ENCODE assay signal across 1 cellular context in the genomic region with DNA sequence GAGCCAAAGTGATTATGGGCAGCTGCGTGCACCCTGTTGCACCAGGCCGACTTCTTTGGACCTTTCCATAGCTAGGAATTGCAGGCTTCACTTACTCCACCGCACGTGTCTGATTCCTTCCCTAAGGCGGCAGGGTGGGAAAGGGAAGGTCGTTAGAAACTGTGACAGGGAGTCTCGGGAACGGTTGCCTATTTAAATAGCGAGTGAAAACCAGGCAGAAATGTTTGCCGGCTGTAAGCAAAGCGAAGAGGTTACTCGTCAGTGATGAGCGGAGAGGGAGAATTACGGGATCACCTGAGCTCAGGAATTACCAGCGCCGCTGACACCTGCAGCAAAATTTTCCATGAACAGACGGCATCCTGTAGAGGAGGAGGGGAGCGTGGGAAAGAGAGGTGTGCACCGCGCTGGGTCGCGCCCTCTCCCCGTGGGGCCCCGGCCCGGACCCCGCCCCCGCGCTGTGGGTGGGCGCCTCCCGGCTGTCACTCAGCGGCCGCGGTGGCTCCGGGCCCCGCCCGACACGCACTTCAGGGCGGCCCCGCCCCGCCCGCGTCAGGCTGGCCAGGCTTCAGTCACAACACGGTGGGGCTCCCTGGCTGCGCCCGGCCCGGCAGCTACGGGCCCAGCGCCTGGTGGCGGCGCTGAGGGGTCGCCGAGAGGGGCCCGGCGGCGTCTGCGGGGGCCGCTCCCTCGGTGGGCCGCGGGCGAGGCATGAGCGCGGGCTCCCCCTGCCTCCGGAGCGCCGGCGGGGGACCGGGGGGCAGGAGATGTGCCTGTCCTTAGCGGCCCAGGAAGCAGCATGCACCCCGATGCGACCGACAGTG.
TF ChIP-seq lines count a peak whose summit lies in the region.

A gene (plus strand): TSS at position 568 of the 821 bp plus-strand sequence. CDS start 229 bp downstream, at position 797.

TF ChIP-seq in HepG2, 621 proteins besides CTCF, POLR2A, EP300 and RAD21 (continued from another document and continues in another):
- TF ChIP-seq MAZ (IDR thresholded peaks at IDR 0.05; ENCODE audit: borderline replicate concordance, low read depth, low read length) = 0 out of 2 replicates have a peak, but pooled peaks have one; percentile 58
- TF ChIP-seq MAZ (CRISPR knock-in tag; IDR thresholded peaks at IDR 0.05; ENCODE audit: low read depth) = peak; percentile 86
- TF ChIP-seq SIX1 (CRISPR knock-in tag; IDR thresholded peaks at IDR 0.05; ENCODE audit: borderline replicate concordance) = no peak
- TF ChIP-seq HDAC2 (CRISPR knock-in tag; IDR thresholded peaks at IDR 0.05) = peak; percentile 70
- TF ChIP-seq, protein P1, sequence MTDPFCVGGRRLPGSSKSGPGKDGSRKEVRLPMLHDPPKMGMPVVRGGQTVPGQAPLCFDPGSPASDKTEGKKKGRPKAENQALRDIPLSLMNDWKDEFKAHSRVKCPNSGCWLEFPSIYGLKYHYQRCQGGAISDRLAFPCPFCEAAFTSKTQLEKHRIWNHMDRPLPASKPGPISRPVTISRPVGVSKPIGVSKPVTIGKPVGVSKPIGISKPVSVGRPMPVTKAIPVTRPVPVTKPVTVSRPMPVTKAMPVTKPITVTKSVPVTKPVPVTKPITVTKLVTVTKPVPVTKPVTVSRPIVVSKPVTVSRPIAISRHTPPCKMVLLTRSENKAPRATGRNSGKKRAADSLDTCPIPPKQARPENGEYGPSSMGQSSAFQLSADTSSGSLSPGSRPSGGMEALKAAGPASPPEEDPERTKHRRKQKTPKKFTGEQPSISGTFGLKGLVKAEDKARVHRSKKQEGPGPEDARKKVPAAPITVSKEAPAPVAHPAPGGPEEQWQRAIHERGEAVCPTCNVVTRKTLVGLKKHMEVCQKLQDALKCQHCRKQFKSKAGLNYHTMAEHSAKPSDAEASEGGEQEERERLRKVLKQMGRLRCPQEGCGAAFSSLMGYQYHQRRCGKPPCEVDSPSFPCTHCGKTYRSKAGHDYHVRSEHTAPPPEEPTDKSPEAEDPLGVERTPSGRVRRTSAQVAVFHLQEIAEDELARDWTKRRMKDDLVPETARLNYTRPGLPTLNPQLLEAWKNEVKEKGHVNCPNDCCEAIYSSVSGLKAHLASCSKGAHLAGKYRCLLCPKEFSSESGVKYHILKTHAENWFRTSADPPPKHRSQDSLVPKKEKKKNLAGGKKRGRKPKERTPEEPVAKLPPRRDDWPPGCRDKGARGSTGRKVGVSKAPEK (CRISPR knock-in tag; IDR thresholded peaks at IDR 0.05; ENCODE audit: borderline replicate concordance) = 0 out of 2 replicates have a peak, but pooled peaks have one; percentile 83
- peak; percentile 40; the same call in 1 of the 2 replicates for TF ChIP-seq NCOA2 (CRISPR knock-in tag; IDR thresholded peaks at IDR 0.05)
- TF ChIP-seq, protein P2, sequence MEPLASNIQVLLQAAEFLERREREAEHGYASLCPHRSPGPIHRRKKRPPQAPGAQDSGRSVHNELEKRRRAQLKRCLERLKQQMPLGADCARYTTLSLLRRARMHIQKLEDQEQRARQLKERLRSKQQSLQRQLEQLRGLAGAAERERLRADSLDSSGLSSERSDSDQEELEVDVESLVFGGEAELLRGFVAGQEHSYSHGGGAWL (CRISPR knock-in tag; IDR thresholded peaks at IDR 0.05) = peak; percentile 28; the same call in 1 of the 2 replicates
- TF ChIP-seq EZH2 (conservative IDR thresholded peaks at IDR 0.05; ENCODE audit: low read depth, low read length) = no peak
- peak; percentile 61 for TF ChIP-seq HNRNPLL (IDR thresholded peaks at IDR 0.05; ENCODE audit: low read depth, low read length, poor library complexity, severe bottlenecking)
- peak; percentile 68; the same call in 1 of the 2 replicates for TF ChIP-seq CCDC6 (CRISPR knock-in tag; IDR thresholded peaks at IDR 0.05)
- TF ChIP-seq GATAD1 (CRISPR knock-in tag; IDR thresholded peaks at IDR 0.05) = peak; percentile 40; the same call in 1 of the 2 replicates
- 0 out of 2 replicates have a peak, but pooled peaks have one; percentile 28 for TF ChIP-seq ZNF292 (CRISPR knock-in tag; IDR thresholded peaks at IDR 0.05; ENCODE audit: borderline replicate concordance, low read depth)
- TF ChIP-seq, protein P3, sequence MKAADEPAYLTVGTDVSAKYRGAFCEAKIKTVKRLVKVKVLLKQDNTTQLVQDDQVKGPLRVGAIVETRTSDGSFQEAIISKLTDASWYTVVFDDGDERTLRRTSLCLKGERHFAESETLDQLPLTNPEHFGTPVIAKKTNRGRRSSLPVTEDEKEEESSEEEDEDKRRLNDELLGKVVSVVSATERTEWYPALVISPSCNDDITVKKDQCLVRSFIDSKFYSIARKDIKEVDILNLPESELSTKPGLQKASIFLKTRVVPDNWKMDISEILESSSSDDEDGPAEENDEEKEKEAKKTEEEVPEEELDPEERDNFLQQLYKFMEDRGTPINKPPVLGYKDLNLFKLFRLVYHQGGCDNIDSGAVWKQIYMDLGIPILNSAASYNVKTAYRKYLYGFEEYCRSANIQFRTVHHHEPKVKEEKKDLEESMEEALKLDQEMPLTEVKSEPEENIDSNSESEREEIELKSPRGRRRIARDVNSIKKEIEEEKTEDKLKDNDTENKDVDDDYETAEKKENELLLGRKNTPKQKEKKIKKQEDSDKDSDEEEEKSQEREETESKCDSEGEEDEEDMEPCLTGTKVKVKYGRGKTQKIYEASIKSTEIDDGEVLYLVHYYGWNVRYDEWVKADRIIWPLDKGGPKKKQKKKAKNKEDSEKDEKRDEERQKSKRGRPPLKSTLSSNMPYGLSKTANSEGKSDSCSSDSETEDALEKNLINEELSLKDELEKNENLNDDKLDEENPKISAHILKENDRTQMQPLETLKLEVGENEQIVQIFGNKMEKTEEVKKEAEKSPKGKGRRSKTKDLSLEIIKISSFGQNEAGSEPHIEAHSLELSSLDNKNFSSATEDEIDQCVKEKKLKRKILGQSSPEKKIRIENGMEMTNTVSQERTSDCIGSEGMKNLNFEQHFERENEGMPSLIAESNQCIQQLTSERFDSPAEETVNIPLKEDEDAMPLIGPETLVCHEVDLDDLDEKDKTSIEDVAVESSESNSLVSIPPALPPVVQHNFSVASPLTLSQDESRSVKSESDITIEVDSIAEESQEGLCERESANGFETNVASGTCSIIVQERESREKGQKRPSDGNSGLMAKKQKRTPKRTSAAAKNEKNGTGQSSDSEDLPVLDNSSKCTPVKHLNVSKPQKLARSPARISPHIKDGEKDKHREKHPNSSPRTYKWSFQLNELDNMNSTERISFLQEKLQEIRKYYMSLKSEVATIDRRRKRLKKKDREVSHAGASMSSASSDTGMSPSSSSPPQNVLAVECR (CRISPR knock-in tag; IDR thresholded peaks at IDR 0.05; ENCODE audit: borderline replicate concordance) = peak; percentile 77; the same call in 1 of the 2 replicates
- TF ChIP-seq, protein P4, sequence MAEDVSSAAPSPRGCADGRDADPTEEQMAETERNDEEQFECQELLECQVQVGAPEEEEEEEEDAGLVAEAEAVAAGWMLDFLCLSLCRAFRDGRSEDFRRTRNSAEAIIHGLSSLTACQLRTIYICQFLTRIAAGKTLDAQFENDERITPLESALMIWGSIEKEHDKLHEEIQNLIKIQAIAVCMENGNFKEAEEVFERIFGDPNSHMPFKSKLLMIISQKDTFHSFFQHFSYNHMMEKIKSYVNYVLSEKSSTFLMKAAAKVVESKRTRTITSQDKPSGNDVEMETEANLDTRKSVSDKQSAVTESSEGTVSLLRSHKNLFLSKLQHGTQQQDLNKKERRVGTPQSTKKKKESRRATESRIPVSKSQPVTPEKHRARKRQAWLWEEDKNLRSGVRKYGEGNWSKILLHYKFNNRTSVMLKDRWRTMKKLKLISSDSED (CRISPR knock-in tag; IDR thresholded peaks at IDR 0.05) = no peak
- no peak for TF ChIP-seq ZNF256 (CRISPR knock-in tag; conservative IDR thresholded peaks at IDR 0.05)
- TF ChIP-seq ZNF12 (CRISPR knock-in tag; IDR thresholded peaks at IDR 0.05) = peak; percentile 17; the same call in 1 of the 2 replicates
- no peak for TF ChIP-seq SP1 (IDR thresholded peaks at IDR 0.05)
- peak; percentile 68 for TF ChIP-seq SP1 (CRISPR knock-in tag; IDR thresholded peaks at IDR 0.05)
- TF ChIP-seq, protein P5, sequence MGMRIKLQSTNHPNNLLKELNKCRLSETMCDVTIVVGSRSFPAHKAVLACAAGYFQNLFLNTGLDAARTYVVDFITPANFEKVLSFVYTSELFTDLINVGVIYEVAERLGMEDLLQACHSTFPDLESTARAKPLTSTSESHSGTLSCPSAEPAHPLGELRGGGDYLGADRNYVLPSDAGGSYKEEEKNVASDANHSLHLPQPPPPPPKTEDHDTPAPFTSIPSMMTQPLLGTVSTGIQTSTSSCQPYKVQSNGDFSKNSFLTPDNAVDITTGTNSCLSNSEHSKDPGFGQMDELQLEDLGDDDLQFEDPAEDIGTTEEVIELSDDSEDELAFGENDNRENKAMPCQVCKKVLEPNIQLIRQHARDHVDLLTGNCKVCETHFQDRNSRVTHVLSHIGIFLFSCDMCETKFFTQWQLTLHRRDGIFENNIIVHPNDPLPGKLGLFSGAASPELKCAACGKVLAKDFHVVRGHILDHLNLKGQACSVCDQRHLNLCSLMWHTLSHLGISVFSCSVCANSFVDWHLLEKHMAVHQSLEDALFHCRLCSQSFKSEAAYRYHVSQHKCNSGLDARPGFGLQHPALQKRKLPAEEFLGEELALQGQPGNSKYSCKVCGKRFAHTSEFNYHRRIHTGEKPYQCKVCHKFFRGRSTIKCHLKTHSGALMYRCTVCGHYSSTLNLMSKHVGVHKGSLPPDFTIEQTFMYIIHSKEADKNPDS (CRISPR knock-in tag; IDR thresholded peaks at IDR 0.05) = no peak
- TF ChIP-seq SIX4 (CRISPR knock-in tag; IDR thresholded peaks at IDR 0.05) = 0 out of 2 replicates have a peak, but pooled peaks have one; percentile 26
- no peak for TF ChIP-seq NCOA1 (CRISPR knock-in tag; IDR thresholded peaks at IDR 0.05)
- no peak for TF ChIP-seq TCF12 (IDR thresholded peaks at IDR 0.05)
- TF ChIP-seq TCF12 (CRISPR knock-in tag; IDR thresholded peaks at IDR 0.05) = 0 out of 2 replicates have a peak, but pooled peaks have one; percentile 40
- TF ChIP-seq FOSL2 (CRISPR knock-in tag; IDR thresholded peaks at IDR 0.05) = peak; percentile 21; the same call in 1 of the 2 replicates
- TF ChIP-seq ZNF160 (CRISPR knock-in tag; IDR thresholded peaks at IDR 0.05) = 0 out of 2 replicates have a peak, but pooled peaks have one; percentile 46
- no peak for TF ChIP-seq FOXA1 (IDR thresholded peaks at IDR 0.05)
- TF ChIP-seq FOXA1 (CRISPR knock-in tag; IDR thresholded peaks at IDR 0.05) = no peak
- TF ChIP-seq RFX1 (IDR thresholded peaks at IDR 0.05) = no peak
- TF ChIP-seq, protein P6, sequence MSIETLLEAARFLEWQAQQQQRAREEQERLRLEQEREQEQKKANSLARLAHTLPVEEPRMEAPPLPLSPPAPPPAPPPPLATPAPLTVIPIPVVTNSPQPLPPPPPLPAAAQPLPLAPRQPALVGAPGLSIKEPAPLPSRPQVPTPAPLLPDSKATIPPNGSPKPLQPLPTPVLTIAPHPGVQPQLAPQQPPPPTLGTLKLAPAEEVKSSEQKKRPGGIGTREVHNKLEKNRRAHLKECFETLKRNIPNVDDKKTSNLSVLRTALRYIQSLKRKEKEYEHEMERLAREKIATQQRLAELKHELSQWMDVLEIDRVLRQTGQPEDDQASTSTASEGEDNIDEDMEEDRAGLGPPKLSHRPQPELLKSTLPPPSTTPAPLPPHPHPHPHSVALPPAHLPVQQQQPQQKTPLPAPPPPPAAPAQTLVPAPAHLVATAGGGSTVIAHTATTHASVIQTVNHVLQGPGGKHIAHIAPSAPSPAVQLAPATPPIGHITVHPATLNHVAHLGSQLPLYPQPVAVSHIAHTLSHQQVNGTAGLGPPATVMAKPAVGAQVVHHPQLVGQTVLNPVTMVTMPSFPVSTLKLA (IDR thresholded peaks at IDR 0.05) = no peak
- TF ChIP-seq CREB1 (IDR thresholded peaks at IDR 0.05) = peak; percentile 36; the same call in 1 of the 2 replicates
- TF ChIP-seq CREB1 (CRISPR knock-in tag; IDR thresholded peaks at IDR 0.05) = no peak
- TF ChIP-seq, protein P7, sequence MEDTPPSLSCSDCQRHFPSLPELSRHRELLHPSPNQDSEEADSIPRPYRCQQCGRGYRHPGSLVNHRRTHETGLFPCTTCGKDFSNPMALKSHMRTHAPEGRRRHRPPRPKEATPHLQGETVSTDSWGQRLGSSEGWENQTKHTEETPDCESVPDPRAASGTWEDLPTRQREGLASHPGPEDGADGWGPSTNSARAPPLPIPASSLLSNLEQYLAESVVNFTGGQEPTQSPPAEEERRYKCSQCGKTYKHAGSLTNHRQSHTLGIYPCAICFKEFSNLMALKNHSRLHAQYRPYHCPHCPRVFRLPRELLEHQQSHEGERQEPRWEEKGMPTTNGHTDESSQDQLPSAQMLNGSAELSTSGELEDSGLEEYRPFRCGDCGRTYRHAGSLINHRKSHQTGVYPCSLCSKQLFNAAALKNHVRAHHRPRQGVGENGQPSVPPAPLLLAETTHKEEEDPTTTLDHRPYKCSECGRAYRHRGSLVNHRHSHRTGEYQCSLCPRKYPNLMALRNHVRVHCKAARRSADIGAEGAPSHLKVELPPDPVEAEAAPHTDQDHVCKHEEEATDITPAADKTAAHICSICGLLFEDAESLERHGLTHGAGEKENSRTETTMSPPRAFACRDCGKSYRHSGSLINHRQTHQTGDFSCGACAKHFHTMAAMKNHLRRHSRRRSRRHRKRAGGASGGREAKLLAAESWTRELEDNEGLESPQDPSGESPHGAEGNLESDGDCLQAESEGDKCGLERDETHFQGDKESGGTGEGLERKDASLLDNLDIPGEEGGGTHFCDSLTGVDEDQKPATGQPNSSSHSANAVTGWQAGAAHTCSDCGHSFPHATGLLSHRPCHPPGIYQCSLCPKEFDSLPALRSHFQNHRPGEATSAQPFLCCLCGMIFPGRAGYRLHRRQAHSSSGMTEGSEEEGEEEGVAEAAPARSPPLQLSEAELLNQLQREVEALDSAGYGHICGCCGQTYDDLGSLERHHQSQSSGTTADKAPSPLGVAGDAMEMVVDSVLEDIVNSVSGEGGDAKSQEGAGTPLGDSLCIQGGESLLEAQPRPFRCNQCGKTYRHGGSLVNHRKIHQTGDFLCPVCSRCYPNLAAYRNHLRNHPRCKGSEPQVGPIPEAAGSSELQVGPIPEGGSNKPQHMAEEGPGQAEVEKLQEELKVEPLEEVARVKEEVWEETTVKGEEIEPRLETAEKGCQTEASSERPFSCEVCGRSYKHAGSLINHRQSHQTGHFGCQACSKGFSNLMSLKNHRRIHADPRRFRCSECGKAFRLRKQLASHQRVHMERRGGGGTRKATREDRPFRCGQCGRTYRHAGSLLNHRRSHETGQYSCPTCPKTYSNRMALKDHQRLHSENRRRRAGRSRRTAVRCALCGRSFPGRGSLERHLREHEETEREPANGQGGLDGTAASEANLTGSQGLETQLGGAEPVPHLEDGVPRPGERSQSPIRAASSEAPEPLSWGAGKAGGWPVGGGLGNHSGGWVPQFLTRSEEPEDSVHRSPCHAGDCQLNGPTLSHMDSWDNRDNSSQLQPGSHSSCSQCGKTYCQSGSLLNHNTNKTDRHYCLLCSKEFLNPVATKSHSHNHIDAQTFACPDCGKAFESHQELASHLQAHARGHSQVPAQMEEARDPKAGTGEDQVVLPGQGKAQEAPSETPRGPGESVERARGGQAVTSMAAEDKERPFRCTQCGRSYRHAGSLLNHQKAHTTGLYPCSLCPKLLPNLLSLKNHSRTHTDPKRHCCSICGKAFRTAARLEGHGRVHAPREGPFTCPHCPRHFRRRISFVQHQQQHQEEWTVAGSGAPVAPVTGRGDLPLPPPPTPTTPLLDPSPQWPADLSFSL (CRISPR knock-in tag; IDR thresholded peaks at IDR 0.05) = no peak
- no peak for TF ChIP-seq NFYB (CRISPR knock-in tag; IDR thresholded peaks at IDR 0.05)
- peak; percentile 73 for TF ChIP-seq ASH2L (IDR thresholded peaks at IDR 0.05; ENCODE audit: insufficient read length, low read depth, low read length)
